Comparison of ENCODE assay signal across 13 cellular contexts in the genomic region with DNA sequence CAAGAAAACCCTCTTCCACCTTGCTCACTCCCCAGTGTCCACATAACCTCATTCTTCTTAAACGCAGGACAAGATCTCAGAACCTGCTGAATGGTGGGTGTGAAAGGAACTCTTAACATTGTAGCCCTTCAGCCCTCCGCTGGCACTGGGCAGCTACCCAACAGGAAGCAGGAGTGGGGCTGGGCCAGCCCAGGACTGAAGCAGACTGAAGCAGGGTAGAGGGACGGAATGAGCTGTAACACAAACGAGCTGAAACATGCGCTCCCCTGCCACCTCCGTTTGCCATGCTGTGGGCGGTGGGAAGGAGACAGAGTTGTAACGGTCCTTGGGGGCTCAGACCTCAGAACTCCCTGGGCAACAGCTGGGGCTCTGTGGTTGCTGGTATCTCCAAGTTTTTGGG. TPM values are rescaled to one million over a fixed set of nuclear protein-coding genes. Genes with fewer than 3 reads are reported as not detected.
DNase-seq lines count a peak whose midpoint lies in the region; ATAC-seq and TF ChIP-seq lines count a peak whose summit lies in the region.
"Had no signal": no experiment of that assay in that cellular context is flagged by ENCODE, and none has a peak within 500 bp of the region (broad histone marks: within the 10 kb centered on the region; RNA-seq: fewer than 3 reads in every experiment).

No MANE protein-coding gene starts in this region.

- H3K27me3 ChIP-seq in left ventricle myocardium inferior (ENCODE audit: low read depth) (no peaks in the 10 kb centered on the region), testis (no peaks in the 10 kb centered on the region)
- H3K27me3 ChIP-seq: hepatocyte, SJSA1 had no signal

- H3K36me3 Mint-ChIP-seq in MCF 10A (ENCODE audit: insufficient read depth, unreplicated experiment) = peaks cover 28% of the 10 kb centered on the region

- intact Hi-C loops in Right ventricle myocardium inferior (cut with DNase I) = no loop called here
- intact Hi-C loops in left ventricle myocardium inferior (cut with micrococcal nuclease) = no loop called here
- intact Hi-C loops in MCF 10A (cut with micrococcal nuclease) = no loop called here
- intact Hi-C loops in testis (cut with DNase I; ENCODE audit: low total_unique reads) = no loop called here

- in situ Hi-C loops in ACHN (cut with HindIII; ENCODE audit: low pct_ligation_motif_present, low pct_unique_long_range_greater_than_20kb, low sequenced_read_pairs) = no loop called here

- no TSS peak for BruUV-seq in MCF 10A (replicated peaks; lab: Mats Ljungman, UMichigan)

- peak overlapping the region; percentile 58 for H3K4me3 Mint-ChIP-seq in MCF 10A (ENCODE audit: unreplicated experiment)

- H3K27ac Mint-ChIP-seq in MCF 10A (ENCODE audit: low read depth, unreplicated experiment) = peak overlapping the region; percentile 88

- H3K4me3 ChIP-seq in left ventricle myocardium inferior (no peak overlapping the region), testis (no peak overlapping the region)
- H3K4me3 ChIP-seq: hepatocyte, SJSA1 had no signal

- H3K4me1 ChIP-seq in left ventricle myocardium inferior (peaks cover 14% of the 10 kb centered on the region), testis (no peaks in the 10 kb centered on the region)
- H3K4me1 ChIP-seq: parathyroid adenoma, SJSA1 had no signal

- peak; percentile 40 for ATAC-seq in Right ventricle myocardium inferior

- TF ChIP-seq POLR2A in testis (IDR thresholded peaks at IDR 0.05) = no peak

- H3K27ac ChIP-seq in left ventricle myocardium inferior (replicated peaks) (no peak overlapping the region), testis (no peak overlapping the region), substantia nigra (ENCODE audit: low read depth, low read length, poor library complexity, severe bottlenecking) (no peak overlapping the region)
- H3K27ac ChIP-seq: hepatocyte, parathyroid adenoma, SJSA1 had no signal

- H3K36me3 ChIP-seq in left ventricle myocardium inferior (peaks cover 28% of the 10 kb centered on the region), testis (ENCODE audit: low read depth, missing control alignments) (no peaks in the 10 kb centered on the region)

- DNase-seq in Right ventricle myocardium inferior (ENCODE audit: missing footprints) (no peak), left ventricle myocardium inferior (no peak), MCF 10A (ENCODE audit: unreplicated experiment) (peak; percentile 21), lung microvascular endothelial cell (ENCODE audit: low read depth in 2 of 2) (peak; percentile 14 to 28), testis (peak; percentile 65), ACHN (no peak), GF-D8 (lab: John Stamatoyannopoulos, UW) (no peak), substantia nigra (lab: John Stamatoyannopoulos, UW) (no peak)
- DNase-seq: DMS79 treated with DMSO at 0.1 percent for 48 hours, NCI-H2029 treated with DMSO at 0.1 percent for 48 hours had no signal

- TF ChIP-seq CTCF in left ventricle myocardium inferior (IDR thresholded peaks at IDR 0.05; ENCODE audit: borderline replicate concordance) = no peak
- TF ChIP-seq CTCF in MCF 10A (IDR thresholded peaks at IDR 0.05; ENCODE audit: unreplicated experiment) = no peak
- no peak for TF ChIP-seq CTCF in testis (IDR thresholded peaks at IDR 0.05)

- H3K9me3 ChIP-seq in left ventricle myocardium inferior (replicated peaks) = no peaks in the 10 kb centered on the region
- no peaks in the 10 kb centered on the region for H3K9me3 ChIP-seq in testis
- H3K9me3 ChIP-seq: SJSA1 had no signal

- WGBS in testis, 2 donors = 73 to 96% methylated on average over 8 of the region's 8 CpGs

- H3K4me1 Mint-ChIP-seq in MCF 10A (ENCODE audit: insufficient read depth, unreplicated experiment) = peaks cover 23% of the 10 kb centered on the region

- CTCF ChIA-PET in MCF 10A (lab: Yijun Ruan, JAX) = no interaction called here

- no peaks in the 10 kb centered on the region for H3K27me3 Mint-ChIP-seq in MCF 10A (ENCODE audit: insufficient read depth, unreplicated experiment)

- no peaks in the 10 kb centered on the region for H3K9me3 Mint-ChIP-seq in MCF 10A (ENCODE audit: unreplicated experiment)

- POLR2A ChIA-PET in MCF 10A (lab: Yijun Ruan, JAX) = interaction anchor here (3.0 kb wide), 1 partner anchor 24 kb away, joined by 25 read pairs; a partner anchor contains a TSS

RNA-seq across cellular contexts. Expression of a gene that starts 23.6 kb away (rescaled TPM):
- total RNA-seq in Right ventricle myocardium inferior (7.4 TPM), left ventricle myocardium inferior (6.3 TPM), MCF 10A (2022) (10.2 and 11.0 TPM in 2 replicates), lung microvascular endothelial cell (10.9 and 16.5 TPM in 2 replicates), testis (10 to 100 TPM; 20.9 to 24.3 TPM)
- 7.9 TPM for polyA plus RNA-seq in testis (ENCODE audit: insufficient read depth, low read depth, low replicate concordance)

RNA-seq across cellular contexts. Expression of a gene that starts 24.0 kb away (rescaled TPM):
- total RNA-seq in Right ventricle myocardium inferior (24.9 TPM), left ventricle myocardium inferior (30.1 TPM), MCF 10A (2022) (70.6 and 73.6 TPM in 2 replicates), lung microvascular endothelial cell (59.1 and 65.7 TPM in 2 replicates), testis (10 to 100 TPM; 92.3 to 95.4 TPM)
- 19.3 TPM for polyA plus RNA-seq in testis (ENCODE audit: insufficient read depth, low read depth, low replicate concordance)

Comparison
In these comparisons a context has a peak if more than half of its experiments do, and no peak if none do; other contexts are left out.
1. DNase-seq: peak in MCF 10A (single experiment), lung microvascular endothelial cell (2 of 2) and testis (single experiment); none in Right ventricle myocardium inferior (single experiment), left ventricle myocardium inferior (single experiment), ACHN (single experiment), GF-D8 (single experiment) and substantia nigra (0 of 49).